Comparison of ENCODE assay signal across 10 cellular contexts in the genomic region with DNA sequence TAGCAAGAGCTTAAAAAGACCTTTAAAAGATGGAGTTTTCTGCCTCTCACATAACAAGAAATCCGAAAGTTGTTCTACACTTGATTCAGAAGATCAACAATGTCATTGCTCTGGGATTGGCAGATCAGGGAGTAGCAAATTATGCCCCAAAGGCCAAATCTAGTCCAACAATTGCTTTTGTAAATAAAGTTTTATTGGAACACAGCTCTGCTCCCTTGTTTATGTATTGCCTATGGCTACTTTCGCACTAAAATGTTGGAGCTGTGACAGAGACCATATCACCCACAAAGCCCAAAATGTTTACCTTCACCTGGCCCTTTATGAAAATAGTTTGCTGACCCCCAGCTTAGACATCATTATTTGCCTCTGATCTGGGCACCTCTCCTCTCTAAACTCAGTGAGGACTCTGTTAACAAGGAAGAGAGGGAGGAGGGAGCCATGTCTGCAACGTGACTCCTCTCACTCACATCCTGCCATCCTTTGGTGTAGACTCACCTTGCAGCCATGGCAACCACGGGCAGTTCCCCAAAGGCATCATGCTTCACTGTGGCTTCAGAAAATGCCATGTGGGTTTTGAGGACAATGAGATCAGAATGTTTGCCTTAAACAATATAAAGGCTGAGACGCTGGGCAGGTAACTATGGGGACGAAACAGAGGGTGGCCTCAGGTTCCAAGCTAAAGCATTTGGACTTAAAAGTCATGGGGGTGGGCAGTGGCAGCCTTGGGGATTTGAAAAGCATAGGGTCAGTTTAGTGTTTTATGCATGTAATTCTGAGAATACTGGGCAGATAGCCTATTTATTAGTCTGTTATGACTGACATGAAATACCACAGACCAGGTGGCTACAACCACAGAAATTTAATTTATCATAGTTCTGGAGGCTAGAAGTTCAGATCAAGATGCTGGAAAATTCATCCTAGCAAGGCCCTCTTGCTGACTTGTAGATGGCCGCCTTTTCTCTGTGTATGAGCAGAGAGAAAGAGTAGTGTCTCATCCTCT.
DNase-seq lines count a peak whose midpoint lies in the region; ATAC-seq, FAIRE-seq and TF ChIP-seq lines count a peak whose summit lies in the region.
"Had no signal": no experiment of that assay in that cellular context is flagged by ENCODE, and none has a peak within 500 bp of the region (broad histone marks: within the 10 kb centered on the region; RNA-seq: fewer than 3 reads in every experiment).

No MANE protein-coding gene starts in this region.

- no peak for FAIRE-seq in pancreas (lab: Jason Lieb, UNC)

- H3K27ac ChIP-seq in psoas muscle (no peak overlapping the region), dorsolateral prefrontal cortex (no peak overlapping the region), pancreas (no peak overlapping the region)

- no peak overlapping the region for H3K4me3 ChIP-seq in mucosa of descending colon
- no peak overlapping the region for H3K4me3 ChIP-seq in psoas muscle
- H3K4me3 ChIP-seq in dorsolateral prefrontal cortex = no peak overlapping the region
- no peak overlapping the region for H3K4me3 ChIP-seq in pancreas

- peak; percentile 67 for ATAC-seq in mucosa of descending colon
- ATAC-seq in GM21390 (IDR thresholded peaks at IDR 0.05; ENCODE audit: unreplicated experiment) = no peak
- no peak for ATAC-seq in psoas muscle
- no peak for ATAC-seq in pancreas

- no peak for TF ChIP-seq CTCF in mucosa of descending colon (IDR thresholded peaks at IDR 0.05)
- no peak for TF ChIP-seq CTCF in psoas muscle (IDR thresholded peaks at IDR 0.05)
- no peak for TF ChIP-seq CTCF in dorsolateral prefrontal cortex (IDR thresholded peaks at IDR 0.05 in 54 of 56, conservative IDR thresholded peaks at IDR 0.05 in 2 of 56; ENCODE audit: low read depth in 1 of 56, partially characterized antibody in 56 of 56)
- no peak for TF ChIP-seq CTCF in pancreas (IDR thresholded peaks at IDR 0.05)

- intact Hi-C loops in mucosa of descending colon (cut with DNase I, micrococcal nuclease) = no loop called here
- intact Hi-C loops in psoas muscle (cut with DNase I) = no loop called here
- intact Hi-C loops in dorsolateral prefrontal cortex (cut with DNase I) = no loop called here
- intact Hi-C loops in pancreas (cut with DNase I) = loop anchor here in 1 of 3 donors (5.0 kb wide), 1 partner anchor 230 kb away; no protein-coding TSS in a partner anchor

- H3K36me3 ChIP-seq in mucosa of descending colon (ENCODE audit: low read depth) (no peaks in the 10 kb centered on the region), psoas muscle (ENCODE audit: insufficient read depth in 1 of 2, low read depth in 1 of 2) (no peaks in the 10 kb centered on the region), pancreas (no peaks in the 10 kb centered on the region)

- H3K27me3 ChIP-seq in psoas muscle (ENCODE audit: insufficient read depth in 3 of 3, low read length in 2 of 3) = no peaks in the 10 kb centered on the region
- H3K27me3 ChIP-seq in dorsolateral prefrontal cortex = no peaks in the 10 kb centered on the region
- no peaks in the 10 kb centered on the region for H3K27me3 ChIP-seq in pancreas

- H3K9me3 ChIP-seq in mucosa of descending colon (no peaks in the 10 kb centered on the region), psoas muscle (no peaks in the 10 kb centered on the region), pancreas (no peaks in the 10 kb centered on the region)

- peak; percentile 87 for DNase-seq in COLO668 (lab: John Stamatoyannopoulos, UW; ENCODE audit: unreplicated experiment)
- peak; percentile 87 for DNase-seq in NCI-H2107 treated with DMSO at 0.1 percent for 48 hours (lab: John Stamatoyannopoulos, UW; ENCODE audit: unreplicated experiment)
- DNase-seq in activated CD8-positive, alpha-beta memory T cell treated with anti-CD3 and anti-CD28 coated beads, Interleukin-2, amount 50 U/mL, for 24 hours (ENCODE audit: extremely low read depth) = peak; percentile 26
- peak in 1 of 3 donors; percentile 63 for DNase-seq in mucosa of descending colon
- no peak for DNase-seq in psoas muscle
- no peak for DNase-seq in dorsolateral prefrontal cortex
- no peak for DNase-seq in pancreas
- DNase-seq: endodermal cell, naive B cell had no signal

- H3K4me1 ChIP-seq in mucosa of descending colon (ENCODE audit: low read depth) (no peaks in the 10 kb centered on the region), psoas muscle (no peaks in the 10 kb centered on the region), pancreas (no peaks in the 10 kb centered on the region)

- WGBS in psoas muscle, 3 donors = 89 to 92% (median 91%) methylated on average over 7 of the region's 7 CpGs
- WGBS in pancreas, 2 donors = 79 to 86% methylated on average over 7 of the region's 7 CpGs

Comparison
In these comparisons a context has a peak if more than half of its experiments do, and no peak if none do; other contexts are left out.
1. DNase-seq: peak in COLO668 (single experiment), NCI-H2107 treated with DMSO at 0.1 percent for 48 hours (single experiment) and activated CD8-positive, alpha-beta memory T cell treated with anti-CD3 and anti-CD28 coated beads, Interleukin-2, amount 50 U/mL, for 24 hours (single experiment); none in psoas muscle (0 of 2), dorsolateral prefrontal cortex (0 of 10) and pancreas (0 of 6).